1 cellular context compared by ENCODE assay signal in the genomic region with DNA sequence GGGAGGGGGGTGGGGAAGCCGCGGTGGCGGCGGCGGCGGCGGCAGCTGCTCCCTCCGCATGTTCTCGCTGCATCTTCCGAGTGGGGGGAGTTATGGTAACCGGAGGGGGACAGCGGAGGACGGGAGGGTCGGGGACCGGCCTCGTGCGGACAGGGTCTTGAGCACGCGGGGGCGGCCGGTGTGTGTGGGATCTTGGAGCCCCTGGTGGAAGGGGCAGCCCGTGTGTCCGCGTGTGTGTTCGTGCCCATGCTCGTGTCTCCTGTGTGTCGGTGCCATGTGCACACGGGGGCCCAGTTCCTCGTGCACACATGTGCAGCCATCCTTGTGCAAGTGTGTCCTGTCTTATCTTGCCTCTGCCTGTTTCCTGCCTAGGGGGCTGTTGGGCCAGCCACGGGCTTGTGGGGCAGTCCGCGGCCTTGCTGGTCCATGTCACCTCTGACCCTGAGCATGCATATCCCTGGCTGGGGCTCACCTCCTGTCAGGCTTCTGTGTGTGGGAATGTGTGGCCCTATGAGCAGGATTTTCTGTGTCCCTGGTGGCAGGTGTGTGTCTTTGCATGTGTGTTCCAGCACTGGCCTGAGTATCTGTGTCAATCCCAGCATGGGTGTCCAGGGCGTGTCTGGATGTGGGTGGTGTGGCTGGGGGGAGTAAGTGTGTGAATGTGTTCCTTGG.
TF ChIP-seq lines count a peak whose summit lies in the region.

No MANE protein-coding gene starts in this region.

TF ChIP-seq in K562, 482 proteins besides CTCF, POLR2A, EP300 and RAD21 (continued from another document and continues in another):
- TF ChIP-seq, protein P1, sequence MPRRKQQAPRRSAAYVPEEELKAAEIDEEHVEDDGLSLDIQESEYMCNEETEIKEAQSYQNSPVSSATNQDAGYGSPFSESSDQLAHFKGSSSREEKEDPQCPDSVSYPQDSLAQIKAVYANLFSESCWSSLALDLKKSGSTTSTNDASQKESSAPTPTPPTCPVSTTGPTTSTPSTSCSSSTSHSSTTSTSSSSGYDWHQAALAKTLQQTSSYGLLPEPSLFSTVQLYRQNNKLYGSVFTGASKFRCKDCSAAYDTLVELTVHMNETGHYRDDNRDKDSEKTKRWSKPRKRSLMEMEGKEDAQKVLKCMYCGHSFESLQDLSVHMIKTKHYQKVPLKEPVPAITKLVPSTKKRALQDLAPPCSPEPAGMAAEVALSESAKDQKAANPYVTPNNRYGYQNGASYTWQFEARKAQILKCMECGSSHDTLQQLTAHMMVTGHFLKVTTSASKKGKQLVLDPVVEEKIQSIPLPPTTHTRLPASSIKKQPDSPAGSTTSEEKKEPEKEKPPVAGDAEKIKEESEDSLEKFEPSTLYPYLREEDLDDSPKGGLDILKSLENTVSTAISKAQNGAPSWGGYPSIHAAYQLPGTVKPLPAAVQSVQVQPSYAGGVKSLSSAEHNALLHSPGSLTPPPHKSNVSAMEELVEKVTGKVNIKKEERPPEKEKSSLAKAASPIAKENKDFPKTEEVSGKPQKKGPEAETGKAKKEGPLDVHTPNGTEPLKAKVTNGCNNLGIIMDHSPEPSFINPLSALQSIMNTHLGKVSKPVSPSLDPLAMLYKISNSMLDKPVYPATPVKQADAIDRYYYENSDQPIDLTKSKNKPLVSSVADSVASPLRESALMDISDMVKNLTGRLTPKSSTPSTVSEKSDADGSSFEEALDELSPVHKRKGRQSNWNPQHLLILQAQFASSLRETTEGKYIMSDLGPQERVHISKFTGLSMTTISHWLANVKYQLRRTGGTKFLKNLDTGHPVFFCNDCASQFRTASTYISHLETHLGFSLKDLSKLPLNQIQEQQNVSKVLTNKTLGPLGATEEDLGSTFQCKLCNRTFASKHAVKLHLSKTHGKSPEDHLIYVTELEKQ (CRISPR knock-in tag; IDR thresholded peaks at IDR 0.05): no peak
- no peak for TF ChIP-seq ZNF696 (CRISPR knock-in tag; conservative IDR thresholded peaks at IDR 0.05)
- TF ChIP-seq, protein P2, sequence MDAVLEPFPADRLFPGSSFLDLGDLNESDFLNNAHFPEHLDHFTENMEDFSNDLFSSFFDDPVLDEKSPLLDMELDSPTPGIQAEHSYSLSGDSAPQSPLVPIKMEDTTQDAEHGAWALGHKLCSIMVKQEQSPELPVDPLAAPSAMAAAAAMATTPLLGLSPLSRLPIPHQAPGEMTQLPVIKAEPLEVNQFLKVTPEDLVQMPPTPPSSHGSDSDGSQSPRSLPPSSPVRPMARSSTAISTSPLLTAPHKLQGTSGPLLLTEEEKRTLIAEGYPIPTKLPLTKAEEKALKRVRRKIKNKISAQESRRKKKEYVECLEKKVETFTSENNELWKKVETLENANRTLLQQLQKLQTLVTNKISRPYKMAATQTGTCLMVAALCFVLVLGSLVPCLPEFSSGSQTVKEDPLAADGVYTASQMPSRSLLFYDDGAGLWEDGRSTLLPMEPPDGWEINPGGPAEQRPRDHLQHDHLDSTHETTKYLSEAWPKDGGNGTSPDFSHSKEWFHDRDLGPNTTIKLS (IDR thresholded peaks at IDR 0.05; ENCODE audit: borderline replicate concordance, low read depth): peak; percentile 30; the same call in 1 of the 2 replicates
- no peak for TF ChIP-seq KLF10 (CRISPR knock-in tag; IDR thresholded peaks at IDR 0.05)
- TF ChIP-seq ZNF347 (CRISPR knock-in tag; IDR thresholded peaks at IDR 0.05; ENCODE audit: low read depth): no peak
- TF ChIP-seq NR4A1 (CRISPR knock-in tag; IDR thresholded peaks at IDR 0.05): peak; percentile 80; the same call in 1 of the 2 replicates
- TF ChIP-seq NR4A1 (tag; IDR thresholded peaks at IDR 0.05): peak; percentile 86; the same call in 1 of the 2 replicates
- no peak for TF ChIP-seq KAT8 (IDR thresholded peaks at IDR 0.05; ENCODE audit: low read depth)
- TF ChIP-seq JUN (IDR thresholded peaks at IDR 0.05; ENCODE audit: borderline replicate concordance, low read depth, low read length): peak; percentile 37; the same call in 1 of the 2 replicates
- peak; percentile 98 for TF ChIP-seq JUN (CRISPR knock-in tag; IDR thresholded peaks at IDR 0.05; ENCODE audit: borderline replicate concordance)
- TF ChIP-seq PKNOX1 (IDR thresholded peaks at IDR 0.05): peak; percentile 74
- TF ChIP-seq, protein P3, sequence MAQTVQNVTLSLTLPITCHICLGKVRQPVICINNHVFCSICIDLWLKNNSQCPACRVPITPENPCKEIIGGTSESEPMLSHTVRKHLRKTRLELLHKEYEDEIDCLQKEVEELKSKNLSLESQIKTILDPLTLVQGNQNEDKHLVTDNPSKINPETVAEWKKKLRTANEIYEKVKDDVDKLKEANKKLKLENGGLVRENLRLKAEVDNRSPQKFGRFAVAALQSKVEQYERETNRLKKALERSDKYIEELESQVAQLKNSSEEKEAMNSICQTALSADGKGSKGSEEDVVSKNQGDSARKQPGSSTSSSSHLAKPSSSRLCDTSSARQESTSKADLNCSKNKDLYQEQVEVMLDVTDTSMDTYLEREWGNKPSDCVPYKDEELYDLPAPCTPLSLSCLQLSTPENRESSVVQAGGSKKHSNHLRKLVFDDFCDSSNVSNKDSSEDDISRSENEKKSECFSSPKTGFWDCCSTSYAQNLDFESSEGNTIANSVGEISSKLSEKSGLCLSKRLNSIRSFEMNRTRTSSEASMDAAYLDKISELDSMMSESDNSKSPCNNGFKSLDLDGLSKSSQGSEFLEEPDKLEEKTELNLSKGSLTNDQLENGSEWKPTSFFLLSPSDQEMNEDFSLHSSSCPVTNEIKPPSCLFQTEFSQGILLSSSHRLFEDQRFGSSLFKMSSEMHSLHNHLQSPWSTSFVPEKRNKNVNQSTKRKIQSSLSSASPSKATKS (CRISPR knock-in tag; IDR thresholded peaks at IDR 0.05): no peak
- TF ChIP-seq BDP1 (IDR thresholded peaks at IDR 0.05; ENCODE audit: insufficient read depth, insufficient read length): no peak
- TF ChIP-seq ZKSCAN8 (CRISPR knock-in tag; IDR thresholded peaks at IDR 0.05): no peak
- no peak for TF ChIP-seq CCAR2 (IDR thresholded peaks at IDR 0.05; ENCODE audit: low read depth, low read length)
- TF ChIP-seq E2F3 (CRISPR knock-in tag; IDR thresholded peaks at IDR 0.05): peak; percentile 81; the same call in 1 of the 2 replicates
- TF ChIP-seq NFXL1 (CRISPR knock-in tag; IDR thresholded peaks at IDR 0.05): no peak
- TF ChIP-seq, protein P4, sequence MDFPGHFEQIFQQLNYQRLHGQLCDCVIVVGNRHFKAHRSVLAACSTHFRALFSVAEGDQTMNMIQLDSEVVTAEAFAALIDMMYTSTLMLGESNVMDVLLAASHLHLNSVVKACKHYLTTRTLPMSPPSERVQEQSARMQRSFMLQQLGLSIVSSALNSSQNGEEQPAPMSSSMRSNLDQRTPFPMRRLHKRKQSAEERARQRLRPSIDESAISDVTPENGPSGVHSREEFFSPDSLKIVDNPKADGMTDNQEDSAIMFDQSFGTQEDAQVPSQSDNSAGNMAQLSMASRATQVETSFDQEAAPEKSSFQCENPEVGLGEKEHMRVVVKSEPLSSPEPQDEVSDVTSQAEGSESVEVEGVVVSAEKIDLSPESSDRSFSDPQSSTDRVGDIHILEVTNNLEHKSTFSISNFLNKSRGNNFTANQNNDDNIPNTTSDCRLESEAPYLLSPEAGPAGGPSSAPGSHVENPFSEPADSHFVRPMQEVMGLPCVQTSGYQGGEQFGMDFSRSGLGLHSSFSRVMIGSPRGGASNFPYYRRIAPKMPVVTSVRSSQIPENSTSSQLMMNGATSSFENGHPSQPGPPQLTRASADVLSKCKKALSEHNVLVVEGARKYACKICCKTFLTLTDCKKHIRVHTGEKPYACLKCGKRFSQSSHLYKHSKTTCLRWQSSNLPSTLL (IDR thresholded peaks at IDR 0.05): no peak
- TF ChIP-seq, protein P5, sequence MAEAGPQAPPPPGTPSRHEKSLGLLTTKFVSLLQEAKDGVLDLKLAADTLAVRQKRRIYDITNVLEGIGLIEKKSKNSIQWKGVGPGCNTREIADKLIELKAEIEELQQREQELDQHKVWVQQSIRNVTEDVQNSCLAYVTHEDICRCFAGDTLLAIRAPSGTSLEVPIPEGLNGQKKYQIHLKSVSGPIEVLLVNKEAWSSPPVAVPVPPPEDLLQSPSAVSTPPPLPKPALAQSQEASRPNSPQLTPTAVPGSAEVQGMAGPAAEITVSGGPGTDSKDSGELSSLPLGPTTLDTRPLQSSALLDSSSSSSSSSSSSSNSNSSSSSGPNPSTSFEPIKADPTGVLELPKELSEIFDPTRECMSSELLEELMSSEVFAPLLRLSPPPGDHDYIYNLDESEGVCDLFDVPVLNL (CRISPR knock-in tag; IDR thresholded peaks at IDR 0.05; ENCODE audit: low read depth): peak; percentile 85; the same call in 1 of the 2 replicates
- TF ChIP-seq GTF2A2 (tag; IDR thresholded peaks at IDR 0.05): no peak
- no peak for TF ChIP-seq OTX1 (CRISPR knock-in tag; IDR thresholded peaks at IDR 0.05)
- no peak for TF ChIP-seq RBM15 (IDR thresholded peaks at IDR 0.05; ENCODE audit: insufficient read depth, low read length)
- no peak for TF ChIP-seq SIX5 (IDR thresholded peaks at IDR 0.05; ENCODE audit: borderline replicate concordance in 1 of 2, insufficient read depth in 1 of 2, low read depth in 1 of 2, low read length in 2 of 2)
- no peak for TF ChIP-seq PTTG1 (tag; IDR thresholded peaks at IDR 0.05; ENCODE audit: low read depth)
- no peak for TF ChIP-seq TEAD2 (tag; IDR thresholded peaks at IDR 0.05)
- TF ChIP-seq ZNF12 (CRISPR knock-in tag; IDR thresholded peaks at IDR 0.05): no peak
- TF ChIP-seq ZNF655 (CRISPR knock-in tag; IDR thresholded peaks at IDR 0.05): no peak
- TF ChIP-seq KAT2B (IDR thresholded peaks at IDR 0.05; ENCODE audit: low read depth, low read length): no peak
- TF ChIP-seq TRIM28 (IDR thresholded peaks at IDR 0.05): no peak
- TF ChIP-seq PTBP1 (IDR thresholded peaks at IDR 0.05; ENCODE audit: low read depth, low read length): no peak
- TF ChIP-seq, protein P6, sequence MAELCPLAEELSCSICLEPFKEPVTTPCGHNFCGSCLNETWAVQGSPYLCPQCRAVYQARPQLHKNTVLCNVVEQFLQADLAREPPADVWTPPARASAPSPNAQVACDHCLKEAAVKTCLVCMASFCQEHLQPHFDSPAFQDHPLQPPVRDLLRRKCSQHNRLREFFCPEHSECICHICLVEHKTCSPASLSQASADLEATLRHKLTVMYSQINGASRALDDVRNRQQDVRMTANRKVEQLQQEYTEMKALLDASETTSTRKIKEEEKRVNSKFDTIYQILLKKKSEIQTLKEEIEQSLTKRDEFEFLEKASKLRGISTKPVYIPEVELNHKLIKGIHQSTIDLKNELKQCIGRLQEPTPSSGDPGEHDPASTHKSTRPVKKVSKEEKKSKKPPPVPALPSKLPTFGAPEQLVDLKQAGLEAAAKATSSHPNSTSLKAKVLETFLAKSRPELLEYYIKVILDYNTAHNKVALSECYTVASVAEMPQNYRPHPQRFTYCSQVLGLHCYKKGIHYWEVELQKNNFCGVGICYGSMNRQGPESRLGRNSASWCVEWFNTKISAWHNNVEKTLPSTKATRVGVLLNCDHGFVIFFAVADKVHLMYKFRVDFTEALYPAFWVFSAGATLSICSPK (IDR thresholded peaks at IDR 0.05; ENCODE audit: borderline replicate concordance): no peak; the same call in 1 of the 2 replicates
- no peak for TF ChIP-seq ZNF23 (CRISPR knock-in tag; IDR thresholded peaks at IDR 0.05)
- no peak for TF ChIP-seq FOXA1 (IDR thresholded peaks at IDR 0.05; ENCODE audit: borderline replicate concordance)
- TF ChIP-seq BMI1 (IDR thresholded peaks at IDR 0.05; ENCODE audit: low read length): no peak
- no peak for TF ChIP-seq MLLT1 (IDR thresholded peaks at IDR 0.05)
- no peak for TF ChIP-seq GTF2E2 (tag; IDR thresholded peaks at IDR 0.05)
- TF ChIP-seq NFRKB (IDR thresholded peaks at IDR 0.05; ENCODE audit: low read depth): peak; percentile 59; the same call in 1 of the 2 replicates
